1 cellular context compared by ENCODE assay signal in the genomic region with DNA sequence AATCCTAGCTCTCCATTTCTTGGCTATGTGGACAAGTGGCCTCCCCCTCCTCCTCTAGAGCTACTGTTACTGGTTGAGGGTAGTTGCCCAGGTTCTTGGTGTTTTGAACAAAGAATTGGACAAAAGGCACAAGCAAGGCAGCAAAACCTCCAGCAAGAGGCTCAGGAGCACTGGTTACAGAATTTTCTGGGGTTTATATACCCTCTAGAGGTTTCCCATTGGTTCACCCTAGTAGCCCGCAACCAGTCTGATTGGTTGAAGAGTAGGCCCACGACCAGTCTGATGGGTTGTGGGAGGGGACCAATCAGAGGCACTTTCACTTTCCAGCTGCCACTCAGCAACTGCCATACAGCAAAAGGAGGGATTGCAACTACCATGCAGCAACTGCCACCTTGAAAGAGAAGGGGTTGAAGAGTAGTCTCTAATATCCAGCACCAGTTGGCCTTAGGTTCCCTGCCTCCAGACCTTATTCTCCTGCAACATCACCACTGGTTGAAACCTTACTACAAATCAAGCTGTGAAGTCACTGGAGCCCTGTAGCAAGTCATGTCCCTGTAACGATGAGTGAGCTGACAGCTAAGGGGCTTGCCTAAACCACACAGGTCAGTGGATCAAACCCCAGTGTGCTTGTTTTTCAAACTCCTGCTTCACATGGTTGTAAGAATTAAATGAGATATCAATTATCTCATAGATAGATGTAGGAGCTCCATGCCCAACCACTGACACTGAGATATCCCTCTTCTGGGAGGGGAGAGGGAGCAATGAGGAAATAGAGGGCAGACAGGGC.
TF ChIP-seq lines count a peak whose summit lies in the region.

No MANE protein-coding gene starts in this region.

TF ChIP-seq in HepG2, 621 proteins besides CTCF, POLR2A, EP300 and RAD21 (continued from another document and continues in another):
- TF ChIP-seq, protein P1, sequence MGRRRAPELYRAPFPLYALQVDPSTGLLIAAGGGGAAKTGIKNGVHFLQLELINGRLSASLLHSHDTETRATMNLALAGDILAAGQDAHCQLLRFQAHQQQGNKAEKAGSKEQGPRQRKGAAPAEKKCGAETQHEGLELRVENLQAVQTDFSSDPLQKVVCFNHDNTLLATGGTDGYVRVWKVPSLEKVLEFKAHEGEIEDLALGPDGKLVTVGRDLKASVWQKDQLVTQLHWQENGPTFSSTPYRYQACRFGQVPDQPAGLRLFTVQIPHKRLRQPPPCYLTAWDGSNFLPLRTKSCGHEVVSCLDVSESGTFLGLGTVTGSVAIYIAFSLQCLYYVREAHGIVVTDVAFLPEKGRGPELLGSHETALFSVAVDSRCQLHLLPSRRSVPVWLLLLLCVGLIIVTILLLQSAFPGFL (CRISPR knock-in tag; IDR thresholded peaks at IDR 0.05) = no peak
- TF ChIP-seq, protein P2, sequence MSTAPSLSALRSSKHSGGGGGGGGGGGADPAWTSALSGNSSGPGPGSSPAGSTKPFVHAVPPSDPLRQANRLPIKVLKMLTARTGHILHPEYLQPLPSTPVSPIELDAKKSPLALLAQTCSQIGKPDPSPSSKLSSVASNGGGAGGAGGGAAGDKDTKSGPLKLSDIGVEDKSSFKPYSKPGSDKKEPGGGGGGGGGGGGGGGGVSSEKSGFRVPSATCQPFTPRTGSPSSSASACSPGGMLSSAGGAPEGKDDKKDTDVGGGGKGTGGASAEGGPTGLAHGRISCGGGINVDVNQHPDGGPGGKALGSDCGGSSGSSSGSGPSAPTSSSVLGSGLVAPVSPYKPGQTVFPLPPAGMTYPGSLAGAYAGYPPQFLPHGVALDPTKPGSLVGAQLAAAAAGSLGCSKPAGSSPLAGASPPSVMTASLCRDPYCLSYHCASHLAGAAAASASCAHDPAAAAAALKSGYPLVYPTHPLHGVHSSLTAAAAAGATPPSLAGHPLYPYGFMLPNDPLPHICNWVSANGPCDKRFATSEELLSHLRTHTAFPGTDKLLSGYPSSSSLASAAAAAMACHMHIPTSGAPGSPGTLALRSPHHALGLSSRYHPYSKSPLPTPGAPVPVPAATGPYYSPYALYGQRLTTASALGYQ (CRISPR knock-in tag; IDR thresholded peaks at IDR 0.05) = no peak
- TF ChIP-seq ZSCAN21 (CRISPR knock-in tag; IDR thresholded peaks at IDR 0.05; ENCODE audit: borderline replicate concordance) = no peak
- no peak for TF ChIP-seq ZNF749 (CRISPR knock-in tag; IDR thresholded peaks at IDR 0.05; ENCODE audit: borderline replicate concordance)
- TF ChIP-seq, protein P3, sequence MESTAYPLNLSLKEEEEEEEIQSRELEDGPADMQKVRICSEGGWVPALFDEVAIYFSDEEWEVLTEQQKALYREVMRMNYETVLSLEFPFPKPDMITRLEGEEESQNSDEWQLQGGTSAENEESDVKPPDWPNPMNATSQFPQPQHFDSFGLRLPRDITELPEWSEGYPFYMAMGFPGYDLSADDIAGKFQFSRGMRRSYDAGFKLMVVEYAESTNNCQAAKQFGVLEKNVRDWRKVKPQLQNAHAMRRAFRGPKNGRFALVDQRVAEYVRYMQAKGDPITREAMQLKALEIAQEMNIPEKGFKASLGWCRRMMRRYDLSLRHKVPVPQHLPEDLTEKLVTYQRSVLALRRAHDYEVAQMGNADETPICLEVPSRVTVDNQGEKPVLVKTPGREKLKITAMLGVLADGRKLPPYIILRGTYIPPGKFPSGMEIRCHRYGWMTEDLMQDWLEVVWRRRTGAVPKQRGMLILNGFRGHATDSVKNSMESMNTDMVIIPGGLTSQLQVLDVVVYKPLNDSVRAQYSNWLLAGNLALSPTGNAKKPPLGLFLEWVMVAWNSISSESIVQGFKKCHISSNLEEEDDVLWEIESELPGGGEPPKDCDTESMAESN (CRISPR knock-in tag; conservative IDR thresholded peaks at IDR 0.05) = no peak; the same call in 1 of the 2 replicates
- TF ChIP-seq, protein P4, sequence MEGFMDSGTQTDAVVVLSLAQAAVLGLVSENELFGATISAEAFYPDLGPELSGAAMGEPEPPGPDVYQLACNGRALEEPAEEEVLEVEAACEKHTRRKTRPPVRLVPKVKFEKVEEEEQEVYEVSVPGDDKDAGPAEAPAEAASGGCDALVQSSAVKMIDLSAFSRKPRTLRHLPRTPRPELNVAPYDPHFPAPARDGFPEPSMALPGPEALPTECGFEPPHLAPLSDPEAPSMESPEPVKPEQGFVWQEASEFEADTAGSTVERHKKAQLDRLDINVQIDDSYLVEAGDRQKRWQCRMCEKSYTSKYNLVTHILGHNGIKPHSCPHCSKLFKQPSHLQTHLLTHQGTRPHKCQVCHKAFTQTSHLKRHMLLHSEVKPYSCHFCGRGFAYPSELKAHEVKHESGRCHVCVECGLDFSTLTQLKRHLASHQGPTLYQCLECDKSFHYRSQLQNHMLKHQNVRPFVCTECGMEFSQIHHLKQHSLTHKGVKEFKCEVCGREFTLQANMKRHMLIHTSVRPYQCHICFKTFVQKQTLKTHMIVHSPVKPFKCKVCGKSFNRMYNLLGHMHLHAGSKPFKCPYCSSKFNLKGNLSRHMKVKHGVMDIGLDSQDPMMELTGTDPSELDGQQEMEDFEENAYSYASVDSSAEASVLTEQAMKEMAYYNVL (CRISPR knock-in tag; IDR thresholded peaks at IDR 0.05; ENCODE audit: borderline replicate concordance) = no peak; the same call in 1 of the 2 replicates
- 0 out of 2 replicates have a peak, but pooled peaks have one; percentile 27 for TF ChIP-seq THAP11 (CRISPR knock-in tag; IDR thresholded peaks at IDR 0.05)
- peak; percentile 99 for TF ChIP-seq IRF2 (CRISPR knock-in tag; IDR thresholded peaks at IDR 0.05)
- no peak for TF ChIP-seq ELF4 (CRISPR knock-in tag; IDR thresholded peaks at IDR 0.05; ENCODE audit: borderline replicate concordance)
- no peak for TF ChIP-seq ZNF138 (CRISPR knock-in tag; IDR thresholded peaks at IDR 0.05; ENCODE audit: low read depth)
- TF ChIP-seq SSRP1 (CRISPR knock-in tag; IDR thresholded peaks at IDR 0.05) = no peak
- TF ChIP-seq GABPB1 (CRISPR knock-in tag; IDR thresholded peaks at IDR 0.05) = 0 out of 2 replicates have a peak, but pooled peaks have one; percentile 8
- 0 out of 2 replicates have a peak, but pooled peaks have one; percentile 43 for TF ChIP-seq ETV6 (CRISPR knock-in tag; conservative IDR thresholded peaks at IDR 0.05)
- TF ChIP-seq ZNF274 (CRISPR knock-in tag; IDR thresholded peaks at IDR 0.05) = no peak
- TF ChIP-seq ZNF737 (CRISPR knock-in tag; IDR thresholded peaks at IDR 0.05; ENCODE audit: borderline replicate concordance) = no peak
- no peak for TF ChIP-seq TARDBP (CRISPR knock-in tag; IDR thresholded peaks at IDR 0.05)
- TF ChIP-seq, protein P5, sequence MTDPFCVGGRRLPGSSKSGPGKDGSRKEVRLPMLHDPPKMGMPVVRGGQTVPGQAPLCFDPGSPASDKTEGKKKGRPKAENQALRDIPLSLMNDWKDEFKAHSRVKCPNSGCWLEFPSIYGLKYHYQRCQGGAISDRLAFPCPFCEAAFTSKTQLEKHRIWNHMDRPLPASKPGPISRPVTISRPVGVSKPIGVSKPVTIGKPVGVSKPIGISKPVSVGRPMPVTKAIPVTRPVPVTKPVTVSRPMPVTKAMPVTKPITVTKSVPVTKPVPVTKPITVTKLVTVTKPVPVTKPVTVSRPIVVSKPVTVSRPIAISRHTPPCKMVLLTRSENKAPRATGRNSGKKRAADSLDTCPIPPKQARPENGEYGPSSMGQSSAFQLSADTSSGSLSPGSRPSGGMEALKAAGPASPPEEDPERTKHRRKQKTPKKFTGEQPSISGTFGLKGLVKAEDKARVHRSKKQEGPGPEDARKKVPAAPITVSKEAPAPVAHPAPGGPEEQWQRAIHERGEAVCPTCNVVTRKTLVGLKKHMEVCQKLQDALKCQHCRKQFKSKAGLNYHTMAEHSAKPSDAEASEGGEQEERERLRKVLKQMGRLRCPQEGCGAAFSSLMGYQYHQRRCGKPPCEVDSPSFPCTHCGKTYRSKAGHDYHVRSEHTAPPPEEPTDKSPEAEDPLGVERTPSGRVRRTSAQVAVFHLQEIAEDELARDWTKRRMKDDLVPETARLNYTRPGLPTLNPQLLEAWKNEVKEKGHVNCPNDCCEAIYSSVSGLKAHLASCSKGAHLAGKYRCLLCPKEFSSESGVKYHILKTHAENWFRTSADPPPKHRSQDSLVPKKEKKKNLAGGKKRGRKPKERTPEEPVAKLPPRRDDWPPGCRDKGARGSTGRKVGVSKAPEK (CRISPR knock-in tag; IDR thresholded peaks at IDR 0.05; ENCODE audit: borderline replicate concordance) = peak; percentile 72; the same call in 1 of the 2 replicates
- TF ChIP-seq AKAP8 (CRISPR knock-in tag; IDR thresholded peaks at IDR 0.05) = no peak
- TF ChIP-seq, protein P6, sequence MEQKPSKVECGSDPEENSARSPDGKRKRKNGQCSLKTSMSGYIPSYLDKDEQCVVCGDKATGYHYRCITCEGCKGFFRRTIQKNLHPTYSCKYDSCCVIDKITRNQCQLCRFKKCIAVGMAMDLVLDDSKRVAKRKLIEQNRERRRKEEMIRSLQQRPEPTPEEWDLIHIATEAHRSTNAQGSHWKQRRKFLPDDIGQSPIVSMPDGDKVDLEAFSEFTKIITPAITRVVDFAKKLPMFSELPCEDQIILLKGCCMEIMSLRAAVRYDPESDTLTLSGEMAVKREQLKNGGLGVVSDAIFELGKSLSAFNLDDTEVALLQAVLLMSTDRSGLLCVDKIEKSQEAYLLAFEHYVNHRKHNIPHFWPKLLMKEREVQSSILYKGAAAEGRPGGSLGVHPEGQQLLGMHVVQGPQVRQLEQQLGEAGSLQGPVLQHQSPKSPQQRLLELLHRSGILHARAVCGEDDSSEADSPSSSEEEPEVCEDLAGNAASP (CRISPR knock-in tag; IDR thresholded peaks at IDR 0.05; ENCODE audit: borderline replicate concordance) = no peak
- no peak for TF ChIP-seq TCF12 (IDR thresholded peaks at IDR 0.05)
- no peak for TF ChIP-seq TCF12 (CRISPR knock-in tag; IDR thresholded peaks at IDR 0.05)
- TF ChIP-seq DR1 (CRISPR knock-in tag; IDR thresholded peaks at IDR 0.05) = peak; percentile 85
- TF ChIP-seq ZNF496 (CRISPR knock-in tag; IDR thresholded peaks at IDR 0.05; ENCODE audit: insufficient replicate concordance) = no peak
- TF ChIP-seq ZNF136 (CRISPR knock-in tag; IDR thresholded peaks at IDR 0.05; ENCODE audit: low read depth) = no peak
- TF ChIP-seq ARHGAP35 (CRISPR knock-in tag; IDR thresholded peaks at IDR 0.05; ENCODE audit: borderline replicate concordance) = no peak
- TF ChIP-seq ZNF746 (CRISPR knock-in tag; IDR thresholded peaks at IDR 0.05) = no peak
- peak; percentile 19 for TF ChIP-seq XRCC5 (optimal IDR thresholded peaks at IDR 0.05; ENCODE audit: low read length)
- no peak for TF ChIP-seq CHD4 (IDR thresholded peaks at IDR 0.05; ENCODE audit: borderline replicate concordance, low read length)
- TF ChIP-seq, protein P7, sequence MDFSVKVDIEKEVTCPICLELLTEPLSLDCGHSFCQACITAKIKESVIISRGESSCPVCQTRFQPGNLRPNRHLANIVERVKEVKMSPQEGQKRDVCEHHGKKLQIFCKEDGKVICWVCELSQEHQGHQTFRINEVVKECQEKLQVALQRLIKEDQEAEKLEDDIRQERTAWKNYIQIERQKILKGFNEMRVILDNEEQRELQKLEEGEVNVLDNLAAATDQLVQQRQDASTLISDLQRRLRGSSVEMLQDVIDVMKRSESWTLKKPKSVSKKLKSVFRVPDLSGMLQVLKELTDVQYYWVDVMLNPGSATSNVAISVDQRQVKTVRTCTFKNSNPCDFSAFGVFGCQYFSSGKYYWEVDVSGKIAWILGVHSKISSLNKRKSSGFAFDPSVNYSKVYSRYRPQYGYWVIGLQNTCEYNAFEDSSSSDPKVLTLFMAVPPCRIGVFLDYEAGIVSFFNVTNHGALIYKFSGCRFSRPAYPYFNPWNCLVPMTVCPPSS (IDR thresholded peaks at IDR 0.05) = no peak
- TF ChIP-seq ZNF556 (CRISPR knock-in tag; IDR thresholded peaks at IDR 0.05; ENCODE audit: borderline replicate concordance) = no peak
- TF ChIP-seq KLF12 (CRISPR knock-in tag; IDR thresholded peaks at IDR 0.05; ENCODE audit: borderline replicate concordance) = 0 out of 2 replicates have a peak, but pooled peaks have one; percentile 16
- TF ChIP-seq GABPA (IDR thresholded peaks at IDR 0.05; ENCODE audit: low read depth, low read length) = no peak
- peak; percentile 14; the same call in 1 of the 2 replicates for TF ChIP-seq GABPA (CRISPR knock-in tag; IDR thresholded peaks at IDR 0.05; ENCODE audit: low read depth)
- no peak for TF ChIP-seq ZNF33B (CRISPR knock-in tag; IDR thresholded peaks at IDR 0.05)
- no peak for TF ChIP-seq HNF4G (IDR thresholded peaks at IDR 0.05; ENCODE audit: borderline replicate concordance, low read depth, low read length)
- TF ChIP-seq HNF4G (CRISPR knock-in tag; IDR thresholded peaks at IDR 0.05; ENCODE audit: borderline replicate concordance, low read depth) = no peak
- TF ChIP-seq ZNF629 (CRISPR knock-in tag; conservative IDR thresholded peaks at IDR 0.05) = no peak
- TF ChIP-seq, protein P8, sequence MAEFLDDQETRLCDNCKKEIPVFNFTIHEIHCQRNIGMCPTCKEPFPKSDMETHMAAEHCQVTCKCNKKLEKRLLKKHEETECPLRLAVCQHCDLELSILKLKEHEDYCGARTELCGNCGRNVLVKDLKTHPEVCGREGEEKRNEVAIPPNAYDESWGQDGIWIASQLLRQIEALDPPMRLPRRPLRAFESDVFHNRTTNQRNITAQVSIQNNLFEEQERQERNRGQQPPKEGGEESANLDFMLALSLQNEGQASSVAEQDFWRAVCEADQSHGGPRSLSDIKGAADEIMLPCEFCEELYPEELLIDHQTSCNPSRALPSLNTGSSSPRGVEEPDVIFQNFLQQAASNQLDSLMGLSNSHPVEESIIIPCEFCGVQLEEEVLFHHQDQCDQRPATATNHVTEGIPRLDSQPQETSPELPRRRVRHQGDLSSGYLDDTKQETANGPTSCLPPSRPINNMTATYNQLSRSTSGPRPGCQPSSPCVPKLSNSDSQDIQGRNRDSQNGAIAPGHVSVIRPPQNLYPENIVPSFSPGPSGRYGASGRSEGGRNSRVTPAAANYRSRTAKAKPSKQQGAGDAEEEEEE (CRISPR knock-in tag; IDR thresholded peaks at IDR 0.05; ENCODE audit: borderline replicate concordance) = no peak
- TF ChIP-seq MIER2 (CRISPR knock-in tag; IDR thresholded peaks at IDR 0.05) = no peak
- no peak for TF ChIP-seq ZNF441 (CRISPR knock-in tag; IDR thresholded peaks at IDR 0.05; ENCODE audit: borderline replicate concordance)
- TF ChIP-seq CEBPB (IDR thresholded peaks at IDR 0.05; ENCODE audit: borderline replicate concordance, low read depth, low read length) = no peak
- TF ChIP-seq EZH2 (conservative IDR thresholded peaks at IDR 0.05; ENCODE audit: low read depth, low read length) = no peak
- TF ChIP-seq ZNF558 (CRISPR knock-in tag; IDR thresholded peaks at IDR 0.05; ENCODE audit: borderline replicate concordance) = no peak
- TF ChIP-seq HDAC6 (IDR thresholded peaks at IDR 0.05; ENCODE audit: low read depth, low read length) = no peak
